Comparison of ENCODE assay signal across 22 cellular contexts in the genomic region with DNA sequence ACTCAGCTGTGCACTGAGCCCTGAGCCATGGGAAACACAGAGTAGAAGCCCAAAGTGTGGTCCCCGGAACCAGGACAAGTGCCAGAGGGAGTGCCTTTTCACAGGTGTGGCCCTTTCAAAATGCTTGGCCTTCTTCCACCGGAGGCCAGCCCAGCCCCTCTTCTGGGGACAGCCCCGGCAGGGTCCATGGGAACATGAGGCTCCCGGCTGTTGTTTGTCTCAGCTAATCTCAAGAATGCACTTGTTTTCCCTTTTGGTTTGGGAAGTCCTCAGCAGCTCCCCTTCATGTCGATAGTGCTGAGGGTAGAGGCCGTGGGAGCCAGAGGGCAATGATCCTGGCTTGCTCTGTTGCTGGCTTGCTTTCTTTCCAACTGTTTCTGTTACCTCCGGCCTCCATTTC.
DNase-seq lines count a peak whose midpoint lies in the region; ATAC-seq, FAIRE-seq and TF ChIP-seq lines count a peak whose summit lies in the region.
"Had no signal": no experiment of that assay in that cellular context is flagged by ENCODE, and none has a peak within 500 bp of the region (broad histone marks: within the 10 kb centered on the region; RNA-seq: fewer than 3 reads in every experiment).

No MANE protein-coding gene starts in this region.

- H4K20me1 ChIP-seq in HepG2 (ENCODE audit: insufficient read depth, low read length): no peaks in the 10 kb centered on the region

- peaks cover 0 to 23% (median 15%) of the 10 kb centered on the region in 4 donors for H3K4me1 ChIP-seq in liver (ENCODE audit: control insufficient read depth in 4 of 4, insufficient read depth in 4 of 4, low read length in 3 of 4)
- no peaks in the 10 kb centered on the region for H3K4me1 ChIP-seq in HepG2 (ENCODE audit: insufficient read depth, low read length)
- H3K4me1 ChIP-seq in lower lobe of right lung: peaks cover 15% of the 10 kb centered on the region
- H3K4me1 ChIP-seq: A549, Caco-2 had no signal

- no peaks in the 10 kb centered on the region for H3K4me1 Mint-ChIP-seq in type B pancreatic cell (ENCODE audit: unreplicated experiment)

- DNase-seq in HepG2 (ENCODE audit: low spot score) (no peak), lower lobe of right lung (peak; percentile 59), type B pancreatic cell (ENCODE audit: extremely low spot score, unreplicated experiment) (peak; percentile 50), GM13976 (ENCODE audit: low spot score) (no peak)
- DNase-seq: AML-193; Caco-2; CD4-positive, alpha-beta T cell; GOT3; H7; HFFc6 had no signal

- POLR2A ChIA-PET in HepG2 (lab: Yijun Ruan, JAX): no interaction called here

- in situ Hi-C loops in HepG2 (cut with HindIII; ENCODE audit: extremely low pct_ligation_motif_present, low pct_unique_long_range_greater_than_20kb) (no loop called here), GM13976 (cut with MboI; ENCODE audit: low sequenced_read_pairs, unreplicated experiment) (no loop called here)

- TF ChIP-seq CTCF in liver (IDR thresholded peaks at IDR 0.05; ENCODE audit: low read depth, low read length, missing input control) (no peak), HepG2 (CRISPR knock-in tag; IDR thresholded peaks at IDR 0.05) (no peak), lower lobe of right lung (IDR thresholded peaks at IDR 0.05) (no peak), type B pancreatic cell (conservative IDR thresholded peaks at IDR 0.05) (no peak), GM13976 (IDR thresholded peaks at IDR 0.05; ENCODE audit: borderline replicate concordance, control extremely low read depth, extremely low read depth, insufficient read depth, missing control alignments) (no peak)

- no peaks in the 10 kb centered on the region for H3K79me2 ChIP-seq in HepG2 (ENCODE audit: insufficient read depth, low read length)

- no peak overlapping the region for H3K9ac ChIP-seq in liver (ENCODE audit: low read depth in 1 of 2, low read length in 2 of 2)
- no peak overlapping the region for H3K9ac ChIP-seq in HepG2 (ENCODE audit: insufficient read depth, low read depth, low read length)

- ATAC-seq in HepG2 (no peak), lower lobe of right lung (peak; percentile 51 to 74), HG02884 (IDR thresholded peaks at IDR 0.05; ENCODE audit: unreplicated experiment) (no peak), GM18520 (IDR thresholded peaks at IDR 0.05; ENCODE audit: unreplicated experiment) (no peak), GM18907 (IDR thresholded peaks at IDR 0.05; ENCODE audit: unreplicated experiment) (no peak)
- ATAC-seq: A549, HCT116 had no signal

- TF ChIP-seq EP300 in HepG2 (IDR thresholded peaks at IDR 0.05; ENCODE audit: low read depth in 2 of 2, low read length in 2 of 2): no peak
- no peak for TF ChIP-seq EP300 in HepG2 (CRISPR knock-in tag; IDR thresholded peaks at IDR 0.05; ENCODE audit: borderline replicate concordance)

- no peak overlapping the region for H3K4me3 Mint-ChIP-seq in type B pancreatic cell
- H3K4me3 Mint-ChIP-seq: CD4-positive, alpha-beta T cell; HFFc6 had no signal

- no peaks in the 10 kb centered on the region for H3K9me3 ChIP-seq in liver (ENCODE audit: control insufficient read depth in 4 of 4, low read length in 3 of 4)
- H3K9me3 ChIP-seq in HepG2 (ENCODE audit: low read length): no peaks in the 10 kb centered on the region
- no peaks in the 10 kb centered on the region for H3K9me3 ChIP-seq in lower lobe of right lung
- H3K9me3 ChIP-seq: A549 had no signal

- no peak for TF ChIP-seq POLR2A in HepG2 (IDR thresholded peaks at IDR 0.05; ENCODE audit: insufficient read depth in 1 of 2, low read depth in 2 of 2, low read length in 2 of 2)

- H3K27ac Mint-ChIP-seq in type B pancreatic cell: no peak overlapping the region
- H3K27ac Mint-ChIP-seq: CD4-positive, alpha-beta T cell; HFFc6 had no signal

- FAIRE-seq in HepG2 (lab: Jason Lieb, UNC): no peak
- FAIRE-seq: A549, D721Med, G401.6, GM12891, GM18507 had no signal

- H3K36me3 ChIP-seq in liver (ENCODE audit: control insufficient read depth in 4 of 4, insufficient read depth in 3 of 4, low read depth in 1 of 4, low read length in 3 of 4) (no peaks in the 10 kb centered on the region), HepG2 (replicated peaks in 1 of 2; ENCODE audit: control insufficient read depth in 1 of 2, insufficient read depth in 2 of 2, low read length in 2 of 2) (no peaks in the 10 kb centered on the region), lower lobe of right lung (no peaks in the 10 kb centered on the region)

- no peaks in the 10 kb centered on the region for H3K36me3 Mint-ChIP-seq in type B pancreatic cell

- no peaks in the 10 kb centered on the region for H3K9me3 Mint-ChIP-seq in type B pancreatic cell
- H3K9me3 Mint-ChIP-seq: CD4-positive, alpha-beta T cell; HFFc6 had no signal

- H3K4me2 ChIP-seq in HepG2 (ENCODE audit: low read depth, low read length): no peak overlapping the region
- H3K4me2 ChIP-seq: A549 had no signal

- intact Hi-C loops in HepG2 (cut with micrococcal nuclease; ENCODE audit: unreplicated experiment): no loop called here
- intact Hi-C loops in lower lobe of right lung (cut with DNase I): no loop called here

- no peak overlapping the region for H3K4me3 ChIP-seq in liver (ENCODE audit: low read depth in 1 of 3, low read length in 3 of 3)
- no peak overlapping the region for H3K4me3 ChIP-seq in HepG2 (replicated peaks in 1 of 3; ENCODE audit: insufficient read depth in 1 of 3, low read depth in 2 of 3, low read length in 3 of 3)
- no peak overlapping the region for H3K4me3 ChIP-seq in lower lobe of right lung
- H3K4me3 ChIP-seq: A549 had no signal

- peaks cover 17% of the 10 kb centered on the region for H3K27me3 Mint-ChIP-seq in type B pancreatic cell

- no peak for TF ChIP-seq RAD21 in liver (IDR thresholded peaks at IDR 0.05)
- no peak for TF ChIP-seq RAD21 in HepG2 (CRISPR knock-in tag; IDR thresholded peaks at IDR 0.05)

- H2AFZ ChIP-seq in HepG2 (ENCODE audit: low read length): no peak overlapping the region

- H3K27me3 ChIP-seq in liver (ENCODE audit: control insufficient read depth in 4 of 4, insufficient read depth in 4 of 4, low read length in 3 of 4): no peaks in the 10 kb centered on the region
- H3K27me3 ChIP-seq in HepG2 (ENCODE audit: control insufficient read depth in 1 of 2, insufficient read depth in 2 of 2, low read length in 2 of 2): no peaks in the 10 kb centered on the region; a peak in 1 of 5 replicates
- no peaks in the 10 kb centered on the region for H3K27me3 ChIP-seq in lower lobe of right lung (ENCODE audit: low read depth)

- no TSS peak for BruUV-seq in HepG2 (replicated peaks; lab: Mats Ljungman, UMichigan)

- H3K27ac ChIP-seq in liver (ENCODE audit: low read depth in 1 of 2, low read length in 2 of 2) (no peak overlapping the region), HepG2 (ENCODE audit: extremely low read length, insufficient read depth, low read length) (no peak overlapping the region), lower lobe of right lung (no peak overlapping the region)
- H3K27ac ChIP-seq: 22Rv1, A549, C4-2B had no signal

- CTCF ChIA-PET in HepG2 (lab: Yijun Ruan, JAX; ENCODE audit: low intra/inter-chr PET ratio, low total read pairs): no interaction called here

- WGBS in liver: 39% methylated on average over 7 of the region's 7 CpGs
- whole genome bisulfite sequencing in HepG2 (ENCODE audit: low lambda C conversion rate): 17% methylated on average over 7 of the region's 7 CpGs

TF ChIP-seq in liver, 16 proteins besides CTCF, POLR2A, EP300 and RAD21 (continues in another document):
- no peak for TF ChIP-seq FOXA2 (IDR thresholded peaks at IDR 0.05)
- no peak for TF ChIP-seq SP1 (IDR thresholded peaks at IDR 0.05)
- no peak for TF ChIP-seq HNF4A (conservative IDR thresholded peaks at IDR 0.05)
- TF ChIP-seq HNF4G (IDR thresholded peaks at IDR 0.05): no peak
- no peak for TF ChIP-seq JUND (IDR thresholded peaks at IDR 0.05)
- TF ChIP-seq, protein P1, sequence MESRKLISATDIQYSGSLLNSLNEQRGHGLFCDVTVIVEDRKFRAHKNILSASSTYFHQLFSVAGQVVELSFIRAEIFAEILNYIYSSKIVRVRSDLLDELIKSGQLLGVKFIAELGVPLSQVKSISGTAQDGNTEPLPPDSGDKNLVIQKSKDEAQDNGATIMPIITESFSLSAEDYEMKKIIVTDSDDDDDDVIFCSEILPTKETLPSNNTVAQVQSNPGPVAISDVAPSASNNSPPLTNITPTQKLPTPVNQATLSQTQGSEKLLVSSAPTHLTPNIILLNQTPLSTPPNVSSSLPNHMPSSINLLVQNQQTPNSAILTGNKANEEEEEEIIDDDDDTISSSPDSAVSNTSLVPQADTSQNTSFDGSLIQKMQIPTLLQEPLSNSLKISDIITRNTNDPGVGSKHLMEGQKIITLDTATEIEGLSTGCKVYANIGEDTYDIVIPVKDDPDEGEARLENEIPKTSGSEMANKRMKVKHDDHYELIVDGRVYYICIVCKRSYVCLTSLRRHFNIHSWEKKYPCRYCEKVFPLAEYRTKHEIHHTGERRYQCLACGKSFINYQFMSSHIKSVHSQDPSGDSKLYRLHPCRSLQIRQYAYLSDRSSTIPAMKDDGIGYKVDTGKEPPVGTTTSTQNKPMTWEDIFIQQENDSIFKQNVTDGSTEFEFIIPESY (IDR thresholded peaks at IDR 0.05): no peak
- no peak for TF ChIP-seq EGR1 (IDR thresholded peaks at IDR 0.05; ENCODE audit: low read depth in 2 of 2)
- TF ChIP-seq NR2F2 (IDR thresholded peaks at IDR 0.05): peak; percentile 42

TF ChIP-seq in HepG2, 621 proteins besides CTCF, POLR2A, EP300 and RAD21:
- TF ChIP-seq ZNF468 (CRISPR knock-in tag; IDR thresholded peaks at IDR 0.05) (no peak), ZNF101 (CRISPR knock-in tag; IDR thresholded peaks at IDR 0.05; ENCODE audit: borderline replicate concordance, low read depth) (no peak), ZNF552 (CRISPR knock-in tag; IDR thresholded peaks at IDR 0.05; ENCODE audit: borderline replicate concordance) (no peak), JUND (CRISPR knock-in tag; IDR thresholded peaks at IDR 0.05) (no peak), ZNF3 (CRISPR knock-in tag; IDR thresholded peaks at IDR 0.05) (no peak), PCBP2 (optimal IDR thresholded peaks at IDR 0.05; ENCODE audit: low read depth, low read length, poor library complexity, severe bottlenecking) (no peak), ZNF883 (CRISPR knock-in tag; IDR thresholded peaks at IDR 0.05; ENCODE audit: not compliant biosample characterization) (no peak)
- TF ChIP-seq, protein P2, sequence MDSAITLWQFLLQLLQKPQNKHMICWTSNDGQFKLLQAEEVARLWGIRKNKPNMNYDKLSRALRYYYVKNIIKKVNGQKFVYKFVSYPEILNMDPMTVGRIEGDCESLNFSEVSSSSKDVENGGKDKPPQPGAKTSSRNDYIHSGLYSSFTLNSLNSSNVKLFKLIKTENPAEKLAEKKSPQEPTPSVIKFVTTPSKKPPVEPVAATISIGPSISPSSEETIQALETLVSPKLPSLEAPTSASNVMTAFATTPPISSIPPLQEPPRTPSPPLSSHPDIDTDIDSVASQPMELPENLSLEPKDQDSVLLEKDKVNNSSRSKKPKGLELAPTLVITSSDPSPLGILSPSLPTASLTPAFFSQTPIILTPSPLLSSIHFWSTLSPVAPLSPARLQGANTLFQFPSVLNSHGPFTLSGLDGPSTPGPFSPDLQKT (CRISPR knock-in tag; IDR thresholded peaks at IDR 0.05; ENCODE audit: borderline replicate concordance): no peak
TF ChIP-seq in HepG2: peak in this region for 0.

Comparison
In these comparisons a context has a peak if more than half of its experiments do, and no peak if none do; other contexts are left out.
1. ATAC-seq: peak in lower lobe of right lung (2 of 2); none in HepG2 (single experiment), HG02884 (single experiment), GM18520 (single experiment) and GM18907 (single experiment).
2. DNase-seq: peak in lower lobe of right lung (single experiment) and type B pancreatic cell (single experiment); none in HepG2 (single experiment) and GM13976 (single experiment).